ENCODE assay signal across 1 cellular context in the genomic region with DNA sequence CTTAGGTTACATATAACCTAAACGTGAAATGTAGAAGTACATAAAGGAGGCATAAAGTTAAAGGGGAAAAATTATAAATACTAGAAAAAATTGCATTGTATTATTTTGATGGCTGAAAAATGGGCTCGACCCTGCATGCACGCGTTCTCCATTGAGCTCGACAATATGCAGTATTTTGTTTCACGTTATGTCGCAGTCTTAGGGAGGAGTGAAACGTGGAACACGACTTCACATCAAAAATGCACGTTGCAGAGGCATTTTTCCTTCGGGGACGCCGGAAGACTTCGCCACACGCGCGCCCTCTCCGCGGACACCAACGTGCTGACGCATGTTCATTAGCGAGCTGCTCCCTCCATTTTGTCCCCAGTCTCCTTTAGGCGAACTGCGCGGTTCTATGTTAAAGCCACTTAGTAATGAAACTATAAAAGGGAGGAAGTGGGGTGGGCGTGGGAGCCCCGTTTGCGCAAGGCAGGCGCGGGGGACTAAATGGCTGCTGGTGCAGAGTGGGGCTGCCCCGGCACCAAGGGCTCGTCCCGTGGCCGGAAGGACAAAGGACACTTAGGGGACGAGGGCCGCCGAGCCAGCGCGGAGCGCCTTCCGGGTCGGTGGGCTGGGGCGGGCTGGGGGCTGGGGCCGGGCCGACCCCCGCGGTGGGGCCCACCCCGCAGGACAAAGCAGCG.
TF ChIP-seq lines count a peak whose summit lies in the region.

No MANE protein-coding gene starts in this region.

TF ChIP-seq in HepG2, 621 proteins besides CTCF, POLR2A, EP300 and RAD21 (continued from another document and continues in another):
- TF ChIP-seq, protein P1, sequence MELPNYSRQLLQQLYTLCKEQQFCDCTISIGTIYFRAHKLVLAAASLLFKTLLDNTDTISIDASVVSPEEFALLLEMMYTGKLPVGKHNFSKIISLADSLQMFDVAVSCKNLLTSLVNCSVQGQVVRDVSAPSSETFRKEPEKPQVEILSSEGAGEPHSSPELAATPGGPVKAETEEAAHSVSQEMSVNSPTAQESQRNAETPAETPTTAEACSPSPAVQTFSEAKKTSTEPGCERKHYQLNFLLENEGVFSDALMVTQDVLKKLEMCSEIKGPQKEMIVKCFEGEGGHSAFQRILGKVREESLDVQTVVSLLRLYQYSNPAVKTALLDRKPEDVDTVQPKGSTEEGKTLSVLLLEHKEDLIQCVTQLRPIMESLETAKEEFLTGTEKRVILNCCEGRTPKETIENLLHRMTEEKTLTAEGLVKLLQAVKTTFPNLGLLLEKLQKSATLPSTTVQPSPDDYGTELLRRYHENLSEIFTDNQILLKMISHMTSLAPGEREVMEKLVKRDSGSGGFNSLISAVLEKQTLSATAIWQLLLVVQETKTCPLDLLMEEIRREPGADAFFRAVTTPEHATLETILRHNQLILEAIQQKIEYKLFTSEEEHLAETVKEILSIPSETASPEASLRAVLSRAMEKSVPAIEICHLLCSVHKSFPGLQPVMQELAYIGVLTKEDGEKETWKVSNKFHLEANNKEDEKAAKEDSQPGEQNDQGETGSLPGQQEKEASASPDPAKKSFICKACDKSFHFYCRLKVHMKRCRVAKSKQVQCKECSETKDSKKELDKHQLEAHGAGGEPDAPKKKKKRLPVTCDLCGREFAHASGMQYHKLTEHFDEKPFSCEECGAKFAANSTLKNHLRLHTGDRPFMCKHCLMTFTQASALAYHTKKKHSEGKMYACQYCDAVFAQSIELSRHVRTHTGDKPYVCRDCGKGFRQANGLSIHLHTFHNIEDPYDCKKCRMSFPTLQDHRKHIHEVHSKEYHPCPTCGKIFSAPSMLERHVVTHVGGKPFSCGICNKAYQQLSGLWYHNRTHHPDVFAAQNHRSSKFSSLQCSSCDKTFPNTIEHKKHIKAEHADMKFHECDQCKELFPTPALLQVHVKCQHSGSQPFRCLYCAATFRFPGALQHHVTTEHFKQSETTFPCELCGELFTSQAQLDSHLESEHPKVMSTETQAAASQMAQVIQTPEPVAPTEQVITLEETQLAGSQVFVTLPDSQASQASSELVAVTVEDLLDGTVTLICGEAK (IDR thresholded peaks at IDR 0.05), result no peak
- TF ChIP-seq, protein P1 (CRISPR knock-in tag; IDR thresholded peaks at IDR 0.05), result peak; percentile 69; the same call in 1 of the 2 replicates
- TF ChIP-seq HNRNPLL (IDR thresholded peaks at IDR 0.05; ENCODE audit: low read depth, low read length, poor library complexity, severe bottlenecking), result peak; percentile 84
- TF ChIP-seq NFRKB (IDR thresholded peaks at IDR 0.05), result peak; percentile 57; the same call in 1 of the 2 replicates
- peak; percentile 67; the same call in 1 of the 2 replicates for TF ChIP-seq ZSCAN21 (CRISPR knock-in tag; IDR thresholded peaks at IDR 0.05; ENCODE audit: borderline replicate concordance)
- no peak for TF ChIP-seq ZNF235 (CRISPR knock-in tag; IDR thresholded peaks at IDR 0.05; ENCODE audit: borderline replicate concordance)
- TF ChIP-seq, protein P2, sequence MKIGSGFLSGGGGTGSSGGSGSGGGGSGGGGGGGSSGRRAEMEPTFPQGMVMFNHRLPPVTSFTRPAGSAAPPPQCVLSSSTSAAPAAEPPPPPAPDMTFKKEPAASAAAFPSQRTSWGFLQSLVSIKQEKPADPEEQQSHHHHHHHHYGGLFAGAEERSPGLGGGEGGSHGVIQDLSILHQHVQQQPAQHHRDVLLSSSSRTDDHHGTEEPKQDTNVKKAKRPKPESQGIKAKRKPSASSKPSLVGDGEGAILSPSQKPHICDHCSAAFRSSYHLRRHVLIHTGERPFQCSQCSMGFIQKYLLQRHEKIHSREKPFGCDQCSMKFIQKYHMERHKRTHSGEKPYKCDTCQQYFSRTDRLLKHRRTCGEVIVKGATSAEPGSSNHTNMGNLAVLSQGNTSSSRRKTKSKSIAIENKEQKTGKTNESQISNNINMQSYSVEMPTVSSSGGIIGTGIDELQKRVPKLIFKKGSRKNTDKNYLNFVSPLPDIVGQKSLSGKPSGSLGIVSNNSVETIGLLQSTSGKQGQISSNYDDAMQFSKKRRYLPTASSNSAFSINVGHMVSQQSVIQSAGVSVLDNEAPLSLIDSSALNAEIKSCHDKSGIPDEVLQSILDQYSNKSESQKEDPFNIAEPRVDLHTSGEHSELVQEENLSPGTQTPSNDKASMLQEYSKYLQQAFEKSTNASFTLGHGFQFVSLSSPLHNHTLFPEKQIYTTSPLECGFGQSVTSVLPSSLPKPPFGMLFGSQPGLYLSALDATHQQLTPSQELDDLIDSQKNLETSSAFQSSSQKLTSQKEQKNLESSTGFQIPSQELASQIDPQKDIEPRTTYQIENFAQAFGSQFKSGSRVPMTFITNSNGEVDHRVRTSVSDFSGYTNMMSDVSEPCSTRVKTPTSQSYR (CRISPR knock-in tag; IDR thresholded peaks at IDR 0.05; ENCODE audit: borderline replicate concordance), result peak; percentile 53; the same call in 1 of the 2 replicates
- peak; percentile 71; the same call in 1 of the 2 replicates for TF ChIP-seq HMG20B (CRISPR knock-in tag; conservative IDR thresholded peaks at IDR 0.05)
- TF ChIP-seq ZNF670 (CRISPR knock-in tag; IDR thresholded peaks at IDR 0.05; ENCODE audit: borderline replicate concordance), result no peak; the same call in 1 of the 2 replicates
- TF ChIP-seq ZNF788 (CRISPR knock-in tag; IDR thresholded peaks at IDR 0.05; ENCODE audit: borderline replicate concordance), result peak; percentile 78; the same call in 1 of the 2 replicates
- no peak for TF ChIP-seq SP1 (IDR thresholded peaks at IDR 0.05)
- no peak; the same call in 1 of the 2 replicates for TF ChIP-seq SP1 (CRISPR knock-in tag; IDR thresholded peaks at IDR 0.05)
- peak; percentile 28; the same call in 1 of the 2 replicates for TF ChIP-seq MIER2 (CRISPR knock-in tag; IDR thresholded peaks at IDR 0.05)
- TF ChIP-seq NR2C2 (CRISPR knock-in tag; IDR thresholded peaks at IDR 0.05; ENCODE audit: borderline replicate concordance), result peak; percentile 72; the same call in 1 of the 2 replicates
- no peak for TF ChIP-seq ZNF33A (CRISPR knock-in tag; IDR thresholded peaks at IDR 0.05; ENCODE audit: borderline replicate concordance)
- no peak for TF ChIP-seq ZNF572 (CRISPR knock-in tag; IDR thresholded peaks at IDR 0.05)
- peak; percentile 79; the same call in 1 of the 2 replicates for TF ChIP-seq GZF1 (CRISPR knock-in tag; IDR thresholded peaks at IDR 0.05)
- 0 out of 2 replicates have a peak, but pooled peaks have one; percentile 11 for TF ChIP-seq GATAD1 (CRISPR knock-in tag; IDR thresholded peaks at IDR 0.05)
- TF ChIP-seq PRPF4 (IDR thresholded peaks at IDR 0.05; ENCODE audit: low read depth, low read length, poor library complexity, severe bottlenecking), result no peak
- TF ChIP-seq ZNF484 (CRISPR knock-in tag; IDR thresholded peaks at IDR 0.05; ENCODE audit: borderline replicate concordance, low read depth), result no peak
- TF ChIP-seq PHF8 (CRISPR knock-in tag; IDR thresholded peaks at IDR 0.05), result peak; percentile 26; the same call in 1 of the 2 replicates
- no peak for TF ChIP-seq KLF15 (CRISPR knock-in tag; IDR thresholded peaks at IDR 0.05; ENCODE audit: borderline replicate concordance)
- TF ChIP-seq THAP11 (CRISPR knock-in tag; IDR thresholded peaks at IDR 0.05), result peak; percentile 83
- TF ChIP-seq ZMAT5 (CRISPR knock-in tag; IDR thresholded peaks at IDR 0.05; ENCODE audit: borderline replicate concordance, low read depth), result 0 out of 2 replicates have a peak, but pooled peaks have one; percentile 72
- peak; percentile 56 for TF ChIP-seq FOXJ3 (CRISPR knock-in tag; IDR thresholded peaks at IDR 0.05; ENCODE audit: borderline replicate concordance)
- TF ChIP-seq ZNF234 (CRISPR knock-in tag; conservative IDR thresholded peaks at IDR 0.05), result no peak
- TF ChIP-seq HDAC6 (IDR thresholded peaks at IDR 0.05; ENCODE audit: low read depth, low read length), result no peak
- no peak for TF ChIP-seq PBX2 (CRISPR knock-in tag; IDR thresholded peaks at IDR 0.05)
- peak; percentile 29; the same call in 1 of the 2 replicates for TF ChIP-seq MAFF (IDR thresholded peaks at IDR 0.05; ENCODE audit: low read depth, low read length)
- TF ChIP-seq, protein P3, sequence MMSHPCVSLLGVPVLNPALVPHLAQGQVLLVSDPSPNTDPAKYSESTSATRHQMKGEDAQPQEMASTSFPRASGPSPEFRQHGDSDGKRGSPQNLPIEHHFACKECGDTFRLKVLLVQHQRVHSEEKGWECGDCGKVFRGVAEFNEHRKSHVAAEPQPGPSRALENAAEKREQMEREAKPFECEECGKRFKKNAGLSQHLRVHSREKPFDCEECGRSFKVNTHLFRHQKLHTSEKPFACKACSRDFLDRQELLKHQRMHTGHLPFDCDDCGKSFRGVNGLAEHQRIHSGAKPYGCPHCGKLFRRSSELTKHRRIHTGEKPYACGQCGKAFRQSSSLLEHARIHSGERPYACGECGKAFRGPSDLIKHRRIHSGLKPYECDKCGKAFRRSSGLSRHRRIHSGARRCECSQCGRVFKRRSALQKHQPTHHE (CRISPR knock-in tag; IDR thresholded peaks at IDR 0.05; ENCODE audit: borderline replicate concordance), result peak; percentile 32; the same call in 1 of the 2 replicates
- peak; percentile 94 for TF ChIP-seq SALL1 (CRISPR knock-in tag; IDR thresholded peaks at IDR 0.05)
- TF ChIP-seq TBP (CRISPR knock-in tag; IDR thresholded peaks at IDR 0.05), result no peak
- TF ChIP-seq KDM5A (IDR thresholded peaks at IDR 0.05; ENCODE audit: borderline replicate concordance, low read length), result no peak
- no peak for TF ChIP-seq TCF7L2 (IDR thresholded peaks at IDR 0.05; ENCODE audit: low read depth, low read length)
- peak; percentile 61; the same call in 1 of the 2 replicates for TF ChIP-seq RNF2 (conservative IDR thresholded peaks at IDR 0.05; ENCODE audit: low read depth)
- no peak for TF ChIP-seq E2F5 (CRISPR knock-in tag; conservative IDR thresholded peaks at IDR 0.05)
- peak; percentile 73 for TF ChIP-seq XRCC5 (optimal IDR thresholded peaks at IDR 0.05; ENCODE audit: low read length)
- peak; percentile 91 for TF ChIP-seq AGO2 (optimal IDR thresholded peaks at IDR 0.05; ENCODE audit: low read depth, low read length)
- TF ChIP-seq SMAD1 (CRISPR knock-in tag; IDR thresholded peaks at IDR 0.05; ENCODE audit: borderline replicate concordance, low read depth), result peak; percentile 88; the same call in 1 of the 2 replicates
- TF ChIP-seq, protein P4, sequence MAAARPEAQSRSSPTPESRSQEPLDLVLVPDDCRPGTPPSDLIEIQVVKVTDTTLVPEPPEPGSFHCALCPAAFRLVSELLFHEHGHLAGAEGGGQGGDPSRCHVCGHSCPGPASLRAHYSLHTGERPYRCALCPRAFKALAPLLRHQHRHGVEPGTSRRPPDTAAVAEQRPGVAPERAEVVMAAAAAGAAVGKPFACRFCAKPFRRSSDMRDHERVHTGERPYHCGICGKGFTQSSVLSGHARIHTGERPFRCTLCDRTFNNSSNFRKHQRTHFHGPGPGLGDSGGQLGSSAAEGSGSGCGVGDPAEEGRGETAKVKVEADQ (CRISPR knock-in tag; IDR thresholded peaks at IDR 0.05; ENCODE audit: borderline replicate concordance), result no peak
- peak; percentile 89 for TF ChIP-seq ELF3 (CRISPR knock-in tag; IDR thresholded peaks at IDR 0.05)
- TF ChIP-seq KAT7 (CRISPR knock-in tag; IDR thresholded peaks at IDR 0.05; ENCODE audit: borderline replicate concordance), result no peak; the same call in none of the 2 replicates
- TF ChIP-seq RFXANK (CRISPR knock-in tag; IDR thresholded peaks at IDR 0.05), result 0 out of 2 replicates have a peak, but pooled peaks have one; percentile 34
- TF ChIP-seq KLF16 (CRISPR knock-in tag; IDR thresholded peaks at IDR 0.05), result peak in 1 of 2 experiments; percentile 92; a peak in 2 of 4 replicates
